Comparison of ENCODE assay signal across 31 cellular contexts in the genomic region with DNA sequence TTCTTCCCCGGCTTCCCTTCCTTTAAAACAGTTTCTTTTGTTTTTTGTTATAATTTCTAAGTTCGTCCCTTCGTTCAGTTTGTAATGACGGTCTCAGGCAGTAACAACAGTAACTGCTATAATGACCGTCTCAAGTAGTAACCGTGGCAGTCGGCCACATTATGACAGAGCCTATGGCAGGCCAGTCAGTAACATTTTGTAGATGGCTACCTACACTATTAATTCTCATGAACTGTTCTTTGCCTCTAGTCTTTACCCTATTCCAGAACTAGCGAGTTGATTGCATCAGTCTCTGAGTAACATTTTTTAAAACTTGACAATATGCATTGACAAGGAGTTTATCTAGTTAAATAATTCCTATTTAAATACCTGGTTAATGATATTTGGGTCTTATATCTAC. TPM values are rescaled to one million over a fixed set of nuclear protein-coding genes. Genes with fewer than 3 reads are reported as not detected.
"Had no signal": no experiment of that assay in that cellular context is flagged by ENCODE, and none has a peak within 500 bp of the region (broad histone marks: within the 10 kb centered on the region; RNA-seq: fewer than 3 reads in every experiment).

No MANE protein-coding gene starts in this region.

- H3K36me3 Mint-ChIP-seq: activated CD4-positive, alpha-beta memory T cell treated with anti-CD3 and anti-CD28 coated beads for 36 hours; activated CD8-positive, alpha-beta memory T cell treated with anti-CD3 and anti-CD28 coated beads, Interleukin-2, amount 10 ng/mL, durations not matched to agents 7 days and 5 days; activated naive CD4-positive, alpha-beta T cell treated with anti-CD3 and anti-CD28 coated beads, Interleukin-2, amount 10 ng/mL, durations not matched to agents 7 days and 5 days; activated naive CD4-positive, alpha-beta T cell treated with anti-CD3 and anti-CD28 coated beads, Interleukin-2, amount 50 U/mL, for 72 hours had no signal

- H3K27me3 Mint-ChIP-seq: activated CD4-positive, alpha-beta T cell treated with anti-CD3 and anti-CD28 coated beads for 36 hours; activated naive CD4-positive, alpha-beta T cell treated with anti-CD3 and anti-CD28 coated beads, Interleukin-2, amount 10 ng/mL, durations not matched to agents 7 days and 5 days; activated naive CD8-positive, alpha-beta T cell treated with anti-CD3 and anti-CD28 coated beads, Interleukin-2, amount 10 ng/mL, durations not matched to agents 7 days and 5 days had no signal

- ATAC-seq: activated CD4-positive, alpha-beta T cell treated with anti-CD3 and anti-CD28 coated beads for 36 hours; activated CD8-positive, alpha-beta memory T cell treated with anti-CD3 and anti-CD28 coated beads, Interleukin-2, amount 10 ng/mL, durations not matched to agents 7 days and 5 days; activated CD8-positive, alpha-beta T cell treated with anti-CD3 and anti-CD28 coated beads, Interleukin-2, amount 10 ng/mL, durations not matched to agents 7 days and 5 days; activated naive CD4-positive, alpha-beta T cell treated with anti-CD3 and anti-CD28 coated beads, Interleukin-2, amount 50 U/mL, for 72 hours; effector memory CD8-positive, alpha-beta T cell; foreskin keratinocyte; gastroesophageal sphincter had no signal

- H3K27ac ChIP-seq: brain microvascular endothelial cell, esophagus muscularis mucosa, foreskin keratinocyte, gastroesophageal sphincter had no signal

- H3K27ac Mint-ChIP-seq: activated CD4-positive, alpha-beta memory T cell treated with anti-CD3 and anti-CD28 coated beads for 36 hours; activated CD4-positive, alpha-beta T cell treated with anti-CD3 and anti-CD28 coated beads for 36 hours; activated CD4-positive, alpha-beta T cell treated with anti-CD3 and anti-CD28 coated beads, Interleukin-2, amount 10 ng/mL, durations not matched to agents 24 days and 14 days; activated CD8-positive, alpha-beta memory T cell treated with anti-CD3 and anti-CD28 coated beads, Interleukin-2, amount 10 ng/mL, durations not matched to agents 7 days and 5 days; activated CD8-positive, alpha-beta T cell treated with anti-CD3 and anti-CD28 coated beads, Interleukin-2, amount 10 ng/mL, durations not matched to agents 7 days and 5 days; activated naive CD4-positive, alpha-beta T cell treated with anti-CD3 and anti-CD28 coated beads, Interleukin-2, amount 10 ng/mL, durations not matched to agents 7 days and 5 days; activated naive CD4-positive, alpha-beta T cell treated with anti-CD3 and anti-CD28 coated beads, Interleukin-2, amount 50 U/mL, for 72 hours; activated naive CD8-positive, alpha-beta T cell treated with anti-CD3 and anti-CD28 coated beads, Interleukin-2, amount 10 ng/mL, durations not matched to agents 7 days and 5 days; activated T-helper 1 cell treated with anti-CD3 and anti-CD28 coated beads, Interleukin-12 subunit alpha, Interleukin-12 subunit beta, Interleukin-2, Interleukin-4 antibody, amounts not matched to agents 30 ng/mL and 10 ng/mL and 1 ng/mL, durations not matched to agents 14 hours and 24 hours and 36 hours; activated T-helper 2 cell treated with anti-CD3 and anti-CD28 coated beads, Interferon-gamma antibody, Interleukin-2, Interleukin-4, amounts not matched to agents 10 μg/mL and 5 μg/mL and 100 μg/mL, durations not matched to agents 14 hours and 24 hours and 36 hours; effector memory CD8-positive, alpha-beta T cell had no signal

- H3K9me3 Mint-ChIP-seq: activated CD4-positive, alpha-beta memory T cell treated with anti-CD3 and anti-CD28 coated beads for 36 hours; activated CD4-positive, alpha-beta T cell treated with anti-CD3 and anti-CD28 coated beads, Interleukin-2, amount 10 ng/mL, durations not matched to agents 24 days and 14 days; activated naive CD4-positive, alpha-beta T cell treated with anti-CD3 and anti-CD28 coated beads, Interleukin-2, amount 10 ng/mL, durations not matched to agents 7 days and 5 days; activated naive CD4-positive, alpha-beta T cell treated with anti-CD3 and anti-CD28 coated beads, Interleukin-2, amount 50 U/mL, for 72 hours; activated naive CD8-positive, alpha-beta T cell treated with anti-CD3 and anti-CD28 coated beads, Interleukin-2, amount 10 ng/mL, durations not matched to agents 7 days and 5 days; activated T-helper 1 cell treated with anti-CD3 and anti-CD28 coated beads, Interleukin-12 subunit alpha, Interleukin-12 subunit beta, Interleukin-2, Interleukin-4 antibody, amounts not matched to agents 30 ng/mL and 10 ng/mL and 1 ng/mL, durations not matched to agents 14 hours and 24 hours and 36 hours; activated T-helper 2 cell treated with anti-CD3 and anti-CD28 coated beads, Interferon-gamma antibody, Interleukin-2, Interleukin-4, amounts not matched to agents 10 μg/mL and 5 μg/mL and 100 μg/mL, durations not matched to agents 14 hours and 24 hours and 36 hours; effector memory CD8-positive, alpha-beta T cell had no signal

- H3K9me3 ChIP-seq: esophagus muscularis mucosa, gastroesophageal sphincter had no signal

- H3K4me3 Mint-ChIP-seq: activated CD4-positive, alpha-beta memory T cell treated with anti-CD3 and anti-CD28 coated beads for 36 hours; activated CD4-positive, alpha-beta T cell treated with anti-CD3 and anti-CD28 coated beads for 36 hours; activated CD4-positive, alpha-beta T cell treated with anti-CD3 and anti-CD28 coated beads, Interleukin-2, amount 10 ng/mL, durations not matched to agents 24 days and 14 days; activated CD8-positive, alpha-beta memory T cell treated with anti-CD3 and anti-CD28 coated beads, Interleukin-2, amount 10 ng/mL, durations not matched to agents 7 days and 5 days; activated CD8-positive, alpha-beta T cell treated with anti-CD3 and anti-CD28 coated beads, Interleukin-2, amount 10 ng/mL, durations not matched to agents 7 days and 5 days; activated naive CD4-positive, alpha-beta T cell treated with anti-CD3 and anti-CD28 coated beads, Interleukin-2, amount 10 ng/mL, durations not matched to agents 7 days and 5 days; activated naive CD8-positive, alpha-beta T cell treated with anti-CD3 and anti-CD28 coated beads, Interleukin-2, amount 10 ng/mL, durations not matched to agents 7 days and 5 days; activated T-helper 1 cell treated with anti-CD3 and anti-CD28 coated beads, Interleukin-12 subunit alpha, Interleukin-12 subunit beta, Interleukin-2, Interleukin-4 antibody, amounts not matched to agents 30 ng/mL and 10 ng/mL and 1 ng/mL, durations not matched to agents 14 hours and 24 hours and 36 hours; effector memory CD8-positive, alpha-beta T cell had no signal

- H3K27me3 ChIP-seq: brain microvascular endothelial cell, esophagus muscularis mucosa, foreskin keratinocyte, gastroesophageal sphincter had no signal

- H3K4me3 ChIP-seq: esophagus muscularis mucosa, gastroesophageal sphincter had no signal

- FAIRE-seq: astrocyte, bronchial epithelial cell, colon had no signal

- DNase-seq: activated CD4-positive, alpha-beta memory T cell treated with anti-CD3 and anti-CD28 coated beads for 36 hours; activated CD4-positive, alpha-beta T cell treated with anti-CD3 and anti-CD28 coated beads for 36 hours; activated CD4-positive, alpha-beta T cell treated with anti-CD3 and anti-CD28 coated beads, Interleukin-2, amount 10 ng/mL, durations not matched to agents 24 days and 14 days; activated CD4-positive, CD25-positive, alpha-beta regulatory T cell; activated CD4-positive, CD25-positive, alpha-beta regulatory T cell treated with anti-CD3 and anti-CD28 coated beads, Interleukin-2, amount 50 U/mL, for 72 hours; activated CD8-positive, alpha-beta memory T cell treated with anti-CD3 and anti-CD28 coated beads, Interleukin-2, amount 10 ng/mL, durations not matched to agents 7 days and 5 days; activated CD8-positive, alpha-beta memory T cell treated with anti-CD3 and anti-CD28 coated beads, Interleukin-2, amount 50 U/mL, for 4 hours; activated CD8-positive, alpha-beta T cell treated with anti-CD3 and anti-CD28 coated beads, Interleukin-2, amount 10 ng/mL, durations not matched to agents 7 days and 5 days; activated effector memory CD4-positive, alpha-beta T cell treated with anti-CD3 and anti-CD28 coated beads, Interleukin-2, amount 50 U/mL, for 16 hours; activated naive CD4-positive, alpha-beta T cell; activated naive CD4-positive, alpha-beta T cell treated with anti-CD3 and anti-CD28 coated beads, Interleukin-2, amount 10 ng/mL, durations not matched to agents 7 days and 5 days; activated naive CD8-positive, alpha-beta T cell treated with anti-CD3 and anti-CD28 coated beads, Interleukin-2, amount 10 ng/mL, durations not matched to agents 7 days and 5 days; activated T-cell treated with anti-CD3 and anti-CD28 coated beads, Interleukin-2, amount 50 U/mL, for 1 hour; activated T-cell treated with anti-CD3 and anti-CD28 coated beads, Interleukin-2, amount 50 U/mL, for 48 hours; brain microvascular endothelial cell; cortex of kidney; dermis blood vessel endothelial cell; effector CD4-positive, alpha-beta T cell; effector memory CD8-positive, alpha-beta T cell; erythroblast; foreskin keratinocyte; T-helper 2 cell had no signal

- H3K4me1 ChIP-seq: esophagus muscularis mucosa, foreskin keratinocyte, gastroesophageal sphincter had no signal

- H3K4me1 Mint-ChIP-seq: activated CD4-positive, alpha-beta T cell treated with anti-CD3 and anti-CD28 coated beads for 36 hours; activated CD4-positive, alpha-beta T cell treated with anti-CD3 and anti-CD28 coated beads, Interleukin-2, amount 10 ng/mL, durations not matched to agents 24 days and 14 days; activated CD8-positive, alpha-beta memory T cell treated with anti-CD3 and anti-CD28 coated beads, Interleukin-2, amount 10 ng/mL, durations not matched to agents 7 days and 5 days; activated naive CD4-positive, alpha-beta T cell treated with anti-CD3 and anti-CD28 coated beads, Interleukin-2, amount 10 ng/mL, durations not matched to agents 7 days and 5 days had no signal

- H3K36me3 ChIP-seq: brain microvascular endothelial cell, esophagus muscularis mucosa, gastroesophageal sphincter had no signal

RNA-seq across cellular contexts. Expression of gene ADGRG6, which starts 43.0 kb away (rescaled TPM):
- total RNA-seq: activated CD4-positive, alpha-beta T cell treated with anti-CD3 and anti-CD28 coated beads, Interleukin-2, amount 10 ng/mL, durations not matched to agents 24 days and 14 days; activated T-helper 1 cell treated with anti-CD3 and anti-CD28 coated beads, Interleukin-12 subunit alpha, Interleukin-12 subunit beta, Interleukin-2, Interleukin-4 antibody, amounts not matched to agents 30 ng/mL and 10 ng/mL and 1 ng/mL, durations not matched to agents 14 hours and 24 hours and 36 hours; T-helper 1 cell treated with Interleukin-12 subunit alpha and Interleukin-12 subunit beta and Interleukin-4 antibody, amounts not matched to agents 30 ng/mL and 1 ng/mL, for 36 hours had no signal
